20 cellular contexts compared by ENCODE assay signal in the genomic region with DNA sequence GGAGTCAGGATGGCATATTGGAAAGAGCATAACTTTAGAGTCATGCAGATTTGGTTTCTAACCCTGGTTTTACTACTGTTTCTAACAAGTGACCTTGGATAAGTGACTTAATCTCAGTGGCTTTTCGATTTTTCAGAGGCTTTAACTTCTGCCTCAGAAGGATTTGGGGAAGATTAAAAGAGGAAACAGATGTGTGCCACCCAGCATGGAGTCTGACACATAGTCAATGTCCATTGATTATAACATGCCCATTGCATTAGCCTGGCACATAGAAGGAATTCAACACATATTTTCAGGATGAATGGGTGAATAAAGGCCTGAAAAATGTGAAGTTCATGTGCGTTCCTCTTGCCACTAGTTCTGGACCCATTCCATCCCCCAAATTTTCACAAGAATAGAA.
"Had no signal": no experiment of that assay in that cellular context is flagged by ENCODE, and none has a peak within 500 bp of the region (broad histone marks: within the 10 kb centered on the region; RNA-seq: fewer than 3 reads in every experiment).

No MANE protein-coding gene starts in this region.

- H3K4me1 ChIP-seq: prostate gland, suprapubic skin, transverse colon, vagina had no signal

- DNase-seq: activated CD4-positive, alpha-beta T cell treated with anti-CD3 and anti-CD28 coated beads, Interleukin-2, amount 50 U/mL, for 1 hour; activated CD8-positive, alpha-beta memory T cell treated with anti-CD3 and anti-CD28 coated beads, Interleukin-2, amount 50 U/mL, for 4 hours; activated effector memory CD4-positive, alpha-beta T cell treated with Interleukin-2 at 50 U/mL for 16 hours; activated naive CD4-positive, alpha-beta T cell treated with anti-CD3 and anti-CD28 coated beads, Interleukin-2, amount 50 U/mL, for 16 hours; activated T-cell treated with anti-CD3 and anti-CD28 coated beads, Interleukin-2, amount 50 U/mL, for 48 hours; effector CD4-positive, alpha-beta T cell; heart right ventricle; mesendoderm; naive thymus-derived CD4-positive, alpha-beta T cell; right cardiac atrium; small intestine; stimulated activated CD4-positive, alpha-beta T cell treated with anti-CD3 and anti-CD28 coated beads, Interleukin-4, amount 100 ng/mL, for 1 hour; stimulated activated naive CD8-positive, alpha-beta T cell treated with anti-CD3 and anti-CD28 coated beads, Interleukin-15, amount 100 ng/mL, for 72 hours; T1000; transverse colon had no signal

- H3K4me3 ChIP-seq: esophagus muscularis mucosa, heart right ventricle, prostate gland, suprapubic skin, transverse colon, vagina had no signal

- H3K27ac ChIP-seq: esophagus muscularis mucosa, heart right ventricle, prostate gland, suprapubic skin, transverse colon, vagina had no signal

- ATAC-seq: activated CD4-positive, CD25-positive, alpha-beta regulatory T cell treated with anti-CD3 and anti-CD28 coated beads, Interleukin-2, amount 50 U/mL, for 24 hours; heart right ventricle; naive thymus-derived CD4-positive, alpha-beta T cell; right cardiac atrium; stimulated activated naive CD8-positive, alpha-beta T cell treated with anti-CD3 and anti-CD28 coated beads, Interleukin-15, amount 100 ng/mL, for 72 hours had no signal

- H3K27me3 ChIP-seq: esophagus muscularis mucosa, heart right ventricle, suprapubic skin, transverse colon, vagina had no signal

- H3K36me3 ChIP-seq: esophagus muscularis mucosa, heart right ventricle, prostate gland, suprapubic skin, transverse colon, vagina had no signal

- H3K9me3 ChIP-seq: esophagus muscularis mucosa, heart right ventricle, prostate gland, suprapubic skin, transverse colon, vagina had no signal
